Comparison of ENCODE assay signal across 21 cellular contexts in genomic region chr9:69215774-69216482, GRCh38. TPM values are rescaled to one million over a fixed set of nuclear protein-coding genes. Genes with fewer than 3 reads are reported as not detected.
DNase-seq lines count a peak whose midpoint lies in the region; ATAC-seq and TF ChIP-seq lines count a peak whose summit lies in the region.
"Had no signal": no experiment of that assay in that cellular context is flagged by ENCODE, and none has a peak within 500 bp of the region (broad histone marks: within the 10 kb centered on the region; RNA-seq: fewer than 3 reads in every experiment).

No MANE protein-coding gene starts in this region.

- H3K27ac ChIP-seq in ovary (peak overlapping the region; percentile 31 to 63), stomach (no peak overlapping the region)
- H3K27ac ChIP-seq: brain microvascular endothelial cell, sigmoid colon had no signal

- H3K9me3 ChIP-seq in ovary: no peaks in the 10 kb centered on the region
- no peaks in the 10 kb centered on the region for H3K9me3 ChIP-seq in stomach
- H3K9me3 ChIP-seq: sigmoid colon, upper lobe of left lung had no signal

- intact Hi-C loops in left cardiac atrium (cut with DNase I) (no loop called here), ovary (cut with DNase I) (loop anchor here in 1 of 4 donors (10.0 kb wide), 1 partner anchor 109 kb away; the partner anchor contains the start of gene ENTREP1), stomach (cut with DNase I; ENCODE audit: low total_unique reads) (no loop called here)

- H3K4me1 ChIP-seq in ovary (ENCODE audit: insufficient read depth) (peaks cover 22% of the 10 kb centered on the region), stomach (peaks cover 12 to 45% (median 13%) of the 10 kb centered on the region in 4 donors)

- no peaks in the 10 kb centered on the region for H3K27me3 ChIP-seq in ovary
- no peaks in the 10 kb centered on the region for H3K27me3 ChIP-seq in stomach
- H3K27me3 ChIP-seq: brain microvascular endothelial cell, sigmoid colon, upper lobe of left lung had no signal

- H3K36me3 ChIP-seq in ovary (no peaks in the 10 kb centered on the region), stomach (peaks cover 16 to 54% (median 44%) of the 10 kb centered on the region in 4 donors)
- H3K36me3 ChIP-seq: brain microvascular endothelial cell, sigmoid colon had no signal

- ATAC-seq in left cardiac atrium: peak; percentile 67 to 77
- ATAC-seq in HG02759 (IDR thresholded peaks at IDR 0.05; ENCODE audit: unreplicated experiment): no peak
- no peak for ATAC-seq in HG03442 (IDR thresholded peaks at IDR 0.05; ENCODE audit: unreplicated experiment)
- ATAC-seq: activated CD8-positive, alpha-beta T cell treated with anti-CD3 and anti-CD28 coated beads, Interleukin-2, amount 10 ng/mL, durations not matched to agents 7 days and 5 days; T-cell had no signal

- TF ChIP-seq CTCF in ovary (IDR thresholded peaks at IDR 0.05) (no peak), stomach (IDR thresholded peaks at IDR 0.05) (no peak)

- TF ChIP-seq POLR2A in ovary (IDR thresholded peaks at IDR 0.05): no peak
- no peak for TF ChIP-seq POLR2A in stomach (IDR thresholded peaks at IDR 0.05)

- DNase-seq in KBM-7 (peak; percentile 14), dermis blood vessel endothelial cell (peak; percentile 90), left cardiac atrium (no peak), ovary (no peak), stomach (no peak)
- no peak for DNase-seq in central memory CD4-positive, alpha-beta T cell
- DNase-seq: activated B cell treated with CpG ODN at 0.5 μM for 24 hours; activated CD8-positive, alpha-beta T cell treated with anti-CD3 and anti-CD28 coated beads, Interleukin-2, amount 10 ng/mL, durations not matched to agents 7 days and 5 days; brain microvascular endothelial cell; CD4-positive, alpha-beta T cell; DMS79 treated with DMSO at 0.1 percent for 48 hours; GOT3; NCI-H1694 treated with DMSO at 0.1 percent for 48 hours; NCI-H345; nucleus accumbens; sigmoid colon; stimulated activated naive CD4-positive, alpha-beta T cell treated with Interleukin-2 at 50 U/mL for 16 hours; T-cell had no signal

- H3K4me3 ChIP-seq in ovary (no peak overlapping the region), stomach (no peak overlapping the region)
- H3K4me3 ChIP-seq: sigmoid colon, upper lobe of left lung had no signal

- 16 to 40% (median 22%) methylated on average over 8 of the region's 8 CpGs for whole genome bisulfite sequencing in ovary, 3 donors
- 69 to 79% (median 71%) methylated on average over 8 of the region's 8 CpGs for WGBS in stomach, 5 donors

- TF ChIP-seq EP300 in ovary (IDR thresholded peaks at IDR 0.05) (no peak), stomach (IDR thresholded peaks at IDR 0.05) (no peak)

- in situ Hi-C loops in KBM-7 (cut with MboI; ENCODE audit: low pct_unique_long_range_greater_than_20kb, low sequenced_read_pairs): no loop called here

RNA-seq across cellular contexts. Expression of gene TJP2, which starts 41.9 kb away (rescaled TPM):
- total RNA-seq in dermis blood vessel endothelial cell (106 and 177 TPM in 2 replicates), left cardiac atrium (10 to 100 TPM; 46.2 to 51.6 TPM), ovary (100 to 1,000 TPM in 3 of 7 donors, 10 to 100 TPM in 4; 40.5 to 143 (median 71.7) TPM), stomach (100 to 1,000 TPM; 138 to 371 (median 216) TPM)
- polyA plus RNA-seq in ovary (10 to 100 TPM; 47.7 to 51.3 TPM), stomach (10 to 100 TPM; 28.6 to 30.5 (median 29.5) TPM)

Comparison
In these comparisons a context has a peak if more than half of its experiments do, and no peak if none do; other contexts are left out.
1. DNase-seq: peak in KBM-7 (single experiment) and dermis blood vessel endothelial cell (single experiment); none in left cardiac atrium (single experiment), ovary (0 of 5), stomach (single experiment) and central memory CD4-positive, alpha-beta T cell (single experiment).
2. ATAC-seq: peak in left cardiac atrium (2 of 2); none in HG02759 (single experiment) and HG03442 (single experiment).
3. H3K27ac ChIP-seq: peak in ovary (2 of 2); none in stomach (0 of 5).